Comparison of ENCODE assay signal across 8 cellular contexts in genomic region chr21:42514883-42515228, GRCh38. TPM values are rescaled to one million over a fixed set of nuclear protein-coding genes. Genes with fewer than 3 reads are reported as not detected.
A peak's percentile ranks its signal among the peaks of the same experiment; 100 is the strongest.
DNase-seq lines count a peak whose midpoint lies in the region; ATAC-seq, FAIRE-seq and TF ChIP-seq lines count a peak whose summit lies in the region.

No MANE protein-coding gene starts in this region.

- no peaks in the 10 kb centered on the region for H3K9me3 Mint-ChIP-seq in T-helper 1 cell treated with Interleukin-12 subunit alpha and Interleukin-12 subunit beta and Interleukin-4 antibody, amounts not matched to agents 30 μg/mL and 1 μg/mL, for 36 hours
- H3K9me3 Mint-ChIP-seq in activated naive CD4-positive, alpha-beta T cell treated with anti-CD3 and anti-CD28 coated beads, Interleukin-2, amount 50 U/mL, for 72 hours = no peaks in the 10 kb centered on the region

- no peaks in the 10 kb centered on the region for H4K20me1 ChIP-seq in keratinocyte (ENCODE audit: control insufficient read depth, extremely low read depth, insufficient read depth, low read length)

- TF ChIP-seq EP300 in suprapubic skin (IDR thresholded peaks at IDR 0.05) = no peak

- TF ChIP-seq CTCF in keratinocyte (optimal IDR thresholded peaks at IDR 0.05 in 1 of 3, IDR thresholded peaks at IDR 0.05 in 1 of 3, conservative IDR thresholded peaks at IDR 0.05 in 1 of 3; ENCODE audit: extremely low read depth in 1 of 3, insufficient read depth in 2 of 3, low read length in 3 of 3) = no peak
- TF ChIP-seq CTCF in suprapubic skin (IDR thresholded peaks at IDR 0.05) = no peak

- H3K27me3 ChIP-seq in keratinocyte (ENCODE audit: control insufficient read depth, extremely low read depth, insufficient read depth, low read length) = no peaks in the 10 kb centered on the region
- H3K27me3 ChIP-seq in suprapubic skin = no peaks in the 10 kb centered on the region

- no peak for DNase-seq in T-helper 1 cell
- no peak for DNase-seq in activated naive CD4-positive, alpha-beta T cell treated with anti-CD3 and anti-CD28 coated beads, Interleukin-2, amount 50 U/mL, for 72 hours (ENCODE audit: low spot score in 2 of 2)
- DNase-seq in keratinocyte (ENCODE audit: low read depth, low spot score) = no peak
- DNase-seq in suprapubic skin (ENCODE audit: low spot score in 2 of 2) = no peak
- DNase-seq in globus pallidus (ENCODE audit: low spot score) = no peak
- no peak for DNase-seq in HUDEP-2 (lab: John Stamatoyannopoulos, UW; ENCODE audit: unreplicated experiment in 76 of 76)
- DNase-seq in OCI-M1 (lab: John Stamatoyannopoulos, UW) = no peak

- WGBS in suprapubic skin = 27% methylated on average over 5 of the region's 5 CpGs

- ATAC-seq in activated naive CD4-positive, alpha-beta T cell treated with anti-CD3 and anti-CD28 coated beads, Interleukin-2, amount 50 U/mL, for 72 hours = peak in 1 of 2 donors; percentile 12

- H3K4me2 ChIP-seq in keratinocyte (ENCODE audit: control insufficient read depth, extremely low read depth, insufficient read depth, low read depth, low read length) = peak overlapping the region; percentile 84

- peaks cover 15% of the 10 kb centered on the region for H3K4me1 Mint-ChIP-seq in T-helper 1 cell treated with Interleukin-12 subunit alpha and Interleukin-12 subunit beta and Interleukin-4 antibody, amounts not matched to agents 30 μg/mL and 1 μg/mL, for 36 hours (ENCODE audit: low read depth)

- FAIRE-seq in keratinocyte (lab: Jason Lieb, UNC) = no peak

- H3K27ac ChIP-seq in keratinocyte (ENCODE audit: control insufficient read depth, insufficient read depth, low read length) = peak overlapping the region; percentile 47
- H3K27ac ChIP-seq in suprapubic skin = peak overlapping the region; percentile 82

- peak overlapping the region; percentile 72 for H3K9ac ChIP-seq in keratinocyte (ENCODE audit: control insufficient read depth, extremely low read depth, insufficient read depth, low read length)

- peaks cover 9% of the 10 kb centered on the region for H3K27me3 Mint-ChIP-seq in T-helper 1 cell treated with Interleukin-12 subunit alpha and Interleukin-12 subunit beta and Interleukin-4 antibody, amounts not matched to agents 30 μg/mL and 1 μg/mL, for 36 hours (ENCODE audit: low read depth)

- H3K9me3 ChIP-seq in keratinocyte (ENCODE audit: control insufficient read depth, low read depth, low read length) = no peaks in the 10 kb centered on the region
- no peaks in the 10 kb centered on the region for H3K9me3 ChIP-seq in suprapubic skin

- peaks cover 15% of the 10 kb centered on the region for H3K36me3 Mint-ChIP-seq in T-helper 1 cell treated with Interleukin-12 subunit alpha and Interleukin-12 subunit beta and Interleukin-4 antibody, amounts not matched to agents 30 μg/mL and 1 μg/mL, for 36 hours (ENCODE audit: low read depth)
- H3K36me3 Mint-ChIP-seq in activated naive CD4-positive, alpha-beta T cell treated with anti-CD3 and anti-CD28 coated beads, Interleukin-2, amount 50 U/mL, for 72 hours = peaks cover 3 to 11% of the 10 kb centered on the region in 2 donors

- H3K79me2 ChIP-seq in keratinocyte (ENCODE audit: control insufficient read depth, insufficient read depth, low read length) = no peaks in the 10 kb centered on the region

- peak overlapping the region; percentile 78 for H2AFZ ChIP-seq in keratinocyte (ENCODE audit: control insufficient read depth, low read length)

- H3K36me3 ChIP-seq in keratinocyte (ENCODE audit: control insufficient read depth in 2 of 2, extremely low read depth in 1 of 2, insufficient read depth in 2 of 2, low read length in 2 of 2) (peaks cover 3 to 9% of the 10 kb centered on the region in 2 experiments), suprapubic skin (peaks cover 6% of the 10 kb centered on the region)

- peak overlapping the region; percentile 50 for H3K27ac Mint-ChIP-seq in T-helper 1 cell treated with Interleukin-12 subunit alpha and Interleukin-12 subunit beta and Interleukin-4 antibody, amounts not matched to agents 30 μg/mL and 1 μg/mL, for 36 hours
- peak overlapping the region; percentile 17 to 79 for H3K27ac Mint-ChIP-seq in activated naive CD4-positive, alpha-beta T cell treated with anti-CD3 and anti-CD28 coated beads, Interleukin-2, amount 50 U/mL, for 72 hours

- dilution Hi-C loops in keratinocyte (cut with MboI; ENCODE audit: extremely low pct_ligation_motif_present, low sequenced_read_pairs) = no loop called here

- H3K4me1 ChIP-seq in keratinocyte (ENCODE audit: control insufficient read depth, extremely low read depth, insufficient read depth, low read length) (peaks cover 10% of the 10 kb centered on the region), suprapubic skin (peaks cover 26% of the 10 kb centered on the region)

- H3K9me1 ChIP-seq in keratinocyte (ENCODE audit: control insufficient read depth, extremely low read depth, insufficient read depth, low read length) = no peaks in the 10 kb centered on the region

- peak overlapping the region; percentile 78 for H3K4me3 Mint-ChIP-seq in T-helper 1 cell treated with Interleukin-12 subunit alpha and Interleukin-12 subunit beta and Interleukin-4 antibody, amounts not matched to agents 30 μg/mL and 1 μg/mL, for 36 hours

- TF ChIP-seq POLR2A in suprapubic skin (IDR thresholded peaks at IDR 0.05) = no peak

- H3K4me3 ChIP-seq in keratinocyte (ENCODE audit: control insufficient read depth in 2 of 3, extremely low read depth in 1 of 3, insufficient read depth in 2 of 3, low read depth in 1 of 3, low read length in 3 of 3) (peak overlapping the region; percentile 72 to 83 (median 75)), suprapubic skin (peak overlapping the region; percentile 95)

RNA-seq across cellular contexts. Expression of gene SLC37A1, which starts 1.2 kb away (rescaled TPM):
- total RNA-seq in activated naive CD4-positive, alpha-beta T cell treated with anti-CD3 and anti-CD28 coated beads, Interleukin-2, amount 50 U/mL, for 72 hours = 10 to 100 TPM; 15.2 to 20.6 TPM
- 2.7 to 4.2 TPM (median 4.1 TPM) in 3 replicates for polyA plus RNA-seq in keratinocyte
- polyA plus RNA-seq in keratinocyte (2011; ENCODE audit: low read depth) = 0.60 TPM
- 1.9 and 3.1 TPM in 2 replicates for polyA plus RNA-seq in keratinocyte (2011; cell fraction: cytosol; rRNA removed)
- polyA plus RNA-seq in keratinocyte (2011; cell fraction: nucleus; rRNA removed) = 8.3 and 8.8 TPM in 2 replicates
- polyA plus RNA-seq in keratinocyte (2012; ENCODE audit: low replicate concordance) = 1.2 and 5.0 TPM in 2 replicates
- 3.2 to 7.4 TPM (median 5.5 TPM) in 3 replicates for polyA minus RNA-seq in keratinocyte
- 4.0 TPM for polyA minus RNA-seq in keratinocyte (2011; cell fraction: cytosol; rRNA and poly(A)+ RNA removed)
- 7.3 and 8.9 TPM in 2 replicates for polyA minus RNA-seq in keratinocyte (2011; cell fraction: nucleus; rRNA and poly(A)+ RNA removed)
- 10 to 100 TPM; 10.2 to 23.1 (median 19.6) TPM for total RNA-seq in suprapubic skin

RNA-seq across cellular contexts. Expression of gene RSPH1, which starts 18.8 kb away (rescaled TPM):
- under 1 TPM; 0.11 to 0.33 TPM for total RNA-seq in activated naive CD4-positive, alpha-beta T cell treated with anti-CD3 and anti-CD28 coated beads, Interleukin-2, amount 50 U/mL, for 72 hours
- polyA plus RNA-seq in keratinocyte = 0.50 to 0.84 TPM (median 0.50 TPM) in 3 replicates
- polyA plus RNA-seq in keratinocyte (2011; ENCODE audit: low read depth) = 1.7 TPM
- 0.86 and 1.6 TPM in 2 replicates for polyA plus RNA-seq in keratinocyte (2011; cell fraction: cytosol; rRNA removed)
- 1.2 and 1.4 TPM in 2 replicates for polyA plus RNA-seq in keratinocyte (2011; cell fraction: nucleus; rRNA removed)
- polyA plus RNA-seq in keratinocyte (2012; ENCODE audit: low replicate concordance) = 0.55 and 1.1 TPM in 2 replicates
- polyA minus RNA-seq in keratinocyte = 0.13 to 0.19 TPM in 2 of 3 replicates, not detected in the other
- polyA minus RNA-seq in keratinocyte (2011; cell fraction: cytosol; rRNA and poly(A)+ RNA removed) = not detected
- 0.21 TPM in 1 of 2 replicates, not detected in the other for polyA minus RNA-seq in keratinocyte (2011; cell fraction: nucleus; rRNA and poly(A)+ RNA removed)
- 1 to 10 TPM in 3 of 4 donors, under 1 TPM in 1; 0.81 to 3.2 (median 2.0) TPM for total RNA-seq in suprapubic skin
